In genomic region chr12:110686294-110686903, GRCh38 we compare ENCODE assay signal across 17 cellular contexts. TPM values are rescaled to one million over a fixed set of nuclear protein-coding genes. Genes with fewer than 3 reads are reported as not detected.
A peak's percentile ranks its signal among the peaks of the same experiment; 100 is the strongest.
DNase-seq lines count a peak whose midpoint lies in the region; ATAC-seq, FAIRE-seq and TF ChIP-seq lines count a peak whose summit lies in the region.
"Had no signal": no experiment of that assay in that cellular context is flagged by ENCODE, and none has a peak within 500 bp of the region (broad histone marks: within the 10 kb centered on the region; RNA-seq: fewer than 3 reads in every experiment).

No MANE protein-coding gene starts in this region.

- intact Hi-C loops in K562 (cut with micrococcal nuclease) (no loop called here), sigmoid colon (cut with DNase I) (no loop called here), esophagus squamous epithelium (cut with DNase I) (no loop called here)

- 14% methylated on average over 3 of the region's 3 CpGs for WGBS in K562 (ENCODE audit: insufficient coverage, low coverage, missing lambda C conversion rate)
- WGBS in sigmoid colon, 2 donors = 76 to 94% methylated on average over 3 of the region's 3 CpGs
- 76 to 84% methylated on average over 3 of the region's 3 CpGs for WGBS in esophagus squamous epithelium, 2 donors

- CTCF ChIA-PET in K562 (lab: Yijun Ruan, JAX; ENCODE audit: low intra/inter-chr PET ratio) = no interaction called here

- TF ChIP-seq POLR2A in K562 (conservative IDR thresholded peaks at IDR 0.05) = no peak
- TF ChIP-seq POLR2A in sigmoid colon (IDR thresholded peaks at IDR 0.05) = no peak
- no peak for TF ChIP-seq POLR2A in esophagus squamous epithelium (IDR thresholded peaks at IDR 0.05)

- H3K27me3 ChIP-seq in GM06990 (replicated peaks; ENCODE audit: control insufficient read depth, insufficient read depth, low read length) (no peaks in the 10 kb centered on the region), K562 (ENCODE audit: control insufficient read depth in 2 of 2, insufficient read depth in 2 of 2, low read length in 2 of 2) (peaks cover 17 to 35% of the 10 kb centered on the region in 2 experiments; a peak in 4 of 5 replicates), sigmoid colon (no peaks in the 10 kb centered on the region), esophagus squamous epithelium (peaks cover 0 to 22% (median 0%) of the 10 kb centered on the region in 4 donors)
- H3K27me3 ChIP-seq: colonic mucosa had no signal

- H3K9ac ChIP-seq in K562 (ENCODE audit: insufficient read depth in 1 of 2, low read depth in 2 of 2, low read length in 2 of 2) = no peak overlapping the region

- no TSS peak for BruUV-seq in K562 (replicated peaks; lab: Mats Ljungman, UMichigan)

- no peak for TF ChIP-seq CTCF in GM06990 (IDR thresholded peaks at IDR 0.05; ENCODE audit: insufficient read depth, low read length, poor library complexity, severe bottlenecking)
- TF ChIP-seq CTCF in K562 (IDR thresholded peaks at IDR 0.05 in 2 of 3, conservative IDR thresholded peaks at IDR 0.05 in 1 of 3; ENCODE audit: insufficient read depth in 2 of 3, low read depth in 1 of 3, low read length in 3 of 3) = no peak
- no peak for TF ChIP-seq CTCF in sigmoid colon (IDR thresholded peaks at IDR 0.05)
- no peak for TF ChIP-seq CTCF in esophagus squamous epithelium (IDR thresholded peaks at IDR 0.05)

- no peak for DNase-seq in GM06990 (ENCODE audit: extremely low read depth, insufficient read length)
- DNase-seq in K562 (ENCODE audit: extremely low read depth in 1 of 4, low spot score in 3 of 4) = peak in 1 of 4 experiments; percentile 3
- DNase-seq in sigmoid colon = peak; percentile 32
- DNase-seq in foreskin melanocyte = no peak
- no peak for DNase-seq in OCI-M2 (lab: John Stamatoyannopoulos, UW; ENCODE audit: unreplicated experiment)
- no peak for DNase-seq in esophagus squamous epithelium (lab: John Stamatoyannopoulos, UW)
- DNase-seq: colonic mucosa; DMS 273 treated with DMSO at 0.1 percent for 48 hours; kidney glomerular epithelial cell; midbrain; NCI-H226; NK-92 treated with Interleukin-12 subunit alpha and Interleukin-12 subunit beta, amount 100 ng/mL, for 24 hours; pancreas; stimulated activated CD4-positive, alpha-beta T cell treated with anti-CD3 and anti-CD28 coated beads, Interleukin-4, amount 100 ng/mL, for 24 hours; stimulated activated CD8-positive, alpha-beta memory T cell treated with anti-CD3 and anti-CD28 coated beads, Interleukin-4, amount 100 ng/mL, for 48 hours had no signal

- H3K36me3 ChIP-seq in GM06990 (ENCODE audit: control insufficient read depth, insufficient read depth, low read length) = peaks cover 6% of the 10 kb centered on the region
- no peaks in the 10 kb centered on the region for H3K36me3 ChIP-seq in K562 (ENCODE audit: control insufficient read depth, insufficient read depth, low read length)
- H3K36me3 ChIP-seq in sigmoid colon = no peaks in the 10 kb centered on the region
- no peaks in the 10 kb centered on the region for H3K36me3 ChIP-seq in esophagus squamous epithelium
- H3K36me3 ChIP-seq: colonic mucosa, pancreas had no signal

- FAIRE-seq in K562 (lab: Jason Lieb, UNC) = no peak
- FAIRE-seq: pancreas had no signal

- H3K9me3 ChIP-seq in K562 (replicated peaks; ENCODE audit: control insufficient read depth, insufficient read depth, low read depth, low read length) (no peaks in the 10 kb centered on the region), sigmoid colon (no peaks in the 10 kb centered on the region), esophagus squamous epithelium (no peaks in the 10 kb centered on the region)
- H3K9me3 ChIP-seq: colonic mucosa, pancreas had no signal

- H3K9me1 ChIP-seq in K562 (ENCODE audit: control insufficient read depth, insufficient read depth, low read length) = peaks cover 5% of the 10 kb centered on the region

- no peaks in the 10 kb centered on the region for H3K9me3 Mint-ChIP-seq in IgD-negative memory B cell

- H3K4me3 Mint-ChIP-seq in IgD-negative memory B cell = peak overlapping the region; percentile 94 to 100 (median 96)

- H4K20me1 ChIP-seq in K562 (replicated peaks; ENCODE audit: control insufficient read depth, insufficient read depth, low read length) = no peaks in the 10 kb centered on the region; the same call in none of the 2 replicates

- ATAC-seq in K562 = no peak
- ATAC-seq: activated CD4-positive, CD25-positive, alpha-beta regulatory T cell treated with anti-CD3 and anti-CD28 coated beads, Interleukin-2, amount 50 U/mL, for 24 hours; pancreas had no signal

- TF ChIP-seq EP300 in K562 (IDR thresholded peaks at IDR 0.05; ENCODE audit: low read length) (no peak), sigmoid colon (IDR thresholded peaks at IDR 0.05) (no peak)

- no peak overlapping the region for H3K27ac ChIP-seq in K562 (ENCODE audit: extremely low read depth, low read depth, low read length)
- no peak overlapping the region for H3K27ac ChIP-seq in sigmoid colon
- H3K27ac ChIP-seq in esophagus squamous epithelium = no peak overlapping the region
- H3K27ac ChIP-seq: colonic mucosa, pancreas had no signal

- in situ Hi-C loops in K562 (cut with MboI) = no loop called here

- peaks cover 17% of the 10 kb centered on the region for H3K36me3 Mint-ChIP-seq in IgD-negative memory B cell

- peak overlapping the region; percentile 83 to 90 (median 85) for H3K27ac Mint-ChIP-seq in IgD-negative memory B cell

- peaks cover 45 to 51% (median 46%) of the 10 kb centered on the region in 3 donors for H3K4me1 Mint-ChIP-seq in IgD-negative memory B cell

- no peak for TF ChIP-seq RAD21 in K562 (CRISPR knock-in tag; conservative IDR thresholded peaks at IDR 0.05 in 1 of 2, IDR thresholded peaks at IDR 0.05 in 1 of 2)

- POLR2A ChIA-PET in K562 (lab: Yijun Ruan, JAX) = interaction anchor here (0.9 kb wide), 1 partner anchor 51 kb away, joined by 3 read pairs; no protein-coding TSS in a partner anchor

- H2AFZ ChIP-seq in K562 (ENCODE audit: low read depth, low read length) = no peak overlapping the region

- no peaks in the 10 kb centered on the region for H3K27me3 Mint-ChIP-seq in IgD-negative memory B cell

- peak overlapping the region; percentile 98 for H3K4me3 ChIP-seq in GM06990 (replicated peaks; ENCODE audit: low read depth, low read length)
- H3K4me3 ChIP-seq in K562 = no peak overlapping the region
- H3K4me3 ChIP-seq in sigmoid colon = no peak overlapping the region
- no peak overlapping the region for H3K4me3 ChIP-seq in esophagus squamous epithelium
- H3K4me3 ChIP-seq: colonic mucosa, pancreas had no signal

- H3K79me2 ChIP-seq in K562 (ENCODE audit: control insufficient read depth, insufficient read depth, low read length) = no peaks in the 10 kb centered on the region

- H3K4me1 ChIP-seq in K562 (replicated peaks in 1 of 2; ENCODE audit: control insufficient read depth in 2 of 2, insufficient read depth in 2 of 2, low read length in 2 of 2) (peaks cover 26 to 30% of the 10 kb centered on the region in 2 experiments), sigmoid colon (peaks cover 0 to 24% (median 15%) of the 10 kb centered on the region in 4 donors), esophagus squamous epithelium (peaks cover 8 to 34% (median 16%) of the 10 kb centered on the region in 3 donors)

- no peak overlapping the region for H3K4me2 ChIP-seq in K562 (ENCODE audit: insufficient read depth, low read length)

TF ChIP-seq in K562, 482 proteins besides CTCF, POLR2A, EP300 and RAD21 (continues in another document):
- TF ChIP-seq GTF2E2 (tag; IDR thresholded peaks at IDR 0.05) = no peak

RNA-seq across cellular contexts. Expression of gene HVCN1, which starts 2.5 kb away (rescaled TPM):
- polyA plus RNA-seq in IgD-negative memory B cell = 441 TPM
- total RNA-seq in K562 (2011; cell fraction: chromatin; rRNA removed; ENCODE audit: low replicate concordance) = 0.93 and 3.1 TPM in 2 replicates
- total RNA-seq in K562 (2011; cell fraction: nucleolus; rRNA removed) = 0.92 and 1.3 TPM in 2 replicates
- 1.0 and 1.2 TPM in 2 replicates for total RNA-seq in K562 (2011; cell fraction: nucleoplasm; rRNA removed)
- 0.50 and 1.4 TPM in 2 replicates for total RNA-seq in K562 (2014; rRNA removed)
- 0.61 and 0.91 TPM in 2 replicates for total RNA-seq in K562 (2014; rRNA removed; fragmentation: Illumina TruSeq; extraction: Trizol)
- 1.0 and 1.6 TPM in 2 replicates for total RNA-seq in K562 (2015; rRNA removed; fragmentation: Illumina TruSeq; extraction: Trizol)
- total RNA-seq in K562 (2021) = 0.87 and 1.4 TPM in 2 replicates
- 0.25 and 4.6 TPM in 2 replicates for polyA plus RNA-seq in K562 (2011; rRNA removed)
- polyA plus RNA-seq in K562 (2011; cell fraction: cytosol; rRNA removed) = 0.55 and 3.7 TPM in 2 replicates
- polyA plus RNA-seq in K562 (2011; cell fraction: nucleus; rRNA removed) = 0.54 and 2.5 TPM in 2 replicates
- 2.4 and 6.2 TPM in 2 replicates for polyA plus RNA-seq in K562 (2012)
- polyA plus RNA-seq in K562 (2014; fragmentation: Illumina TruSeq; extraction: Trizol) = 1.4 and 1.8 TPM in 2 replicates
- under 1 TPM; 0.21 to 0.24 TPM for polyA plus RNA-seq in K562 (2014; fragmentation: Nextera tagmentation; extraction: Ambion mirVana)
- 0.74 and 0.90 TPM in 2 replicates for polyA plus RNA-seq in K562 (2014; rRNA removed)
- polyA minus RNA-seq in K562 (2011; rRNA and poly(A)+ RNA removed) = 0.42 and 2.5 TPM in 2 replicates
- polyA minus RNA-seq in K562 (2011; cell fraction: cytosol; rRNA and poly(A)+ RNA removed) = 1.2 TPM in 1 of 2 replicates, not detected in the other
- 0.27 and 0.89 TPM in 2 replicates for polyA minus RNA-seq in K562 (2011; cell fraction: nucleus; rRNA and poly(A)+ RNA removed)
- total RNA-seq in sigmoid colon = 1 to 10 TPM; 3.8 to 9.7 (median 6.6) TPM
- 10 to 100 TPM in 1 of 3 donors, 1 to 10 TPM in 2; 1.8 to 26.3 (median 4.2) TPM for polyA plus RNA-seq in sigmoid colon
- 1 to 10 TPM; 1.0 to 5.7 (median 1.7) TPM for total RNA-seq in esophagus squamous epithelium

RNA-seq across cellular contexts. Expression of gene PPP1CC, which starts 56.3 kb away (rescaled TPM):
- polyA plus RNA-seq in IgD-negative memory B cell (184 TPM), K562 (2011; rRNA removed) (223 and 280 TPM in 2 replicates), K562 (2014; fragmentation: Illumina TruSeq; extraction: Trizol) (247 and 286 TPM in 2 replicates), K562 (2014; fragmentation: Nextera tagmentation; extraction: Ambion mirVana) (10 to 100 TPM; 67.4 to 76.3 TPM), K562 (2014; rRNA removed) (184 and 189 TPM in 2 replicates), sigmoid colon (100 to 1,000 TPM; 107 to 272 (median 153) TPM)
- total RNA-seq in K562 (2011; cell fraction: chromatin; rRNA removed; ENCODE audit: low replicate concordance) = 91.4 and 203 TPM in 2 replicates
- 57.5 and 69.1 TPM in 2 replicates for total RNA-seq in K562 (2011; cell fraction: nucleolus; rRNA removed)
- 128 and 212 TPM in 2 replicates for total RNA-seq in K562 (2011; cell fraction: nucleoplasm; rRNA removed)
- total RNA-seq in K562 (2014; rRNA removed) (153 and 181 TPM in 2 replicates), K562 (2014; rRNA removed; fragmentation: Illumina TruSeq; extraction: Trizol) (203 and 241 TPM in 2 replicates), K562 (2015; rRNA removed; fragmentation: Illumina TruSeq; extraction: Trizol) (182 and 195 TPM in 2 replicates), K562 (2021) (178 and 197 TPM in 2 replicates), sigmoid colon (100 to 1,000 TPM; 140 to 208 (median 171) TPM), esophagus squamous epithelium (100 to 1,000 TPM in 3 of 4 donors, 10 to 100 TPM in 1; 55.3 to 127 (median 114) TPM)
- 55.3 and 113 TPM in 2 replicates for polyA plus RNA-seq in K562 (2011; cell fraction: cytosol; rRNA removed)
- 73.0 and 117 TPM in 2 replicates for polyA plus RNA-seq in K562 (2011; cell fraction: nucleus; rRNA removed)
- 169 and 223 TPM in 2 replicates for polyA plus RNA-seq in K562 (2012)
- 168 and 213 TPM in 2 replicates for polyA minus RNA-seq in K562 (2011; rRNA and poly(A)+ RNA removed)
- 76.7 and 92.6 TPM in 2 replicates for polyA minus RNA-seq in K562 (2011; cell fraction: cytosol; rRNA and poly(A)+ RNA removed)
- 44.8 and 82.3 TPM in 2 replicates for polyA minus RNA-seq in K562 (2011; cell fraction: nucleus; rRNA and poly(A)+ RNA removed)
